Comparison of ENCODE assay signal across 8 cellular contexts in the genomic region with DNA sequence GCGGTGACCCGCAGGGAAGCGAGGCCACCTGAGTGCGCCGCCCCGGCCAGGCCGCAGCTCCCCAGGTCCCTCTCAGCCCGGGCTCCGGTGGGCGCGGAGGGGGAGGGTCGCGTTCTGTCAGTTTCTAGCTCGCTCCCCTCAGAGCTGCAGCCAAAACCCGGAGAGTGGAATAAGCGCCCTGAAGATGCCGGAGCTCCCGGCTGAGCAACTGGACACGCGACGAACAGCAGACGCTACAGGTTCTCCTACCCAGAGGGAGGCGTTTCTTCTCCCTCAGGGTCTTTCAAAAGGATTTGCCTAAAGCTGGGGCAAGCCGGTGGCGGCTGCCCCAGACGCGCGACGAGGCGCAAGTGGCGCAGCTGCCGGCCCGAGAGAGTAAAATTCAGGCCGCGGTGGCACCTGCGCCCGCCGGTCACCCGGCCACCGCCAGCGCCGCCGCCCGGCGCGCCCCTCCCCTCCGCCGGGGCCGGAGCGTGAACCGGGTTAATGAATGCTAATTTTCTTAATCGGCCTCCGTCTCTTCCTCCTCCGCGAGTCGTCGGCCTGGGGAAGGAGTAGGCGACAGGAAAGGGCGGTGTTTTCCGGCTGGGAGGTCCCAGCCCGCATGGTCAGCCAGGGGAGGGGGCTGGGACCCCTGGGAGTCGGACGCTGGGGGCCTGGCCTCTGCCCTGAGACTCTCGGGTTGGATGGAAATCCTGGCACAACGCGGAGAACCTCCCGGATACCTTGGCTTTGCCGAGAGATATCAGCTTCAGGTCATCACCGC. TPM values are rescaled to one million over a fixed set of nuclear protein-coding genes. Genes with fewer than 3 reads are reported as not detected.
DNase-seq lines count a peak whose midpoint lies in the region; ATAC-seq, FAIRE-seq and TF ChIP-seq lines count a peak whose summit lies in the region.

No MANE protein-coding gene starts in this region.

- H3K9ac ChIP-seq in ES-I3 (ENCODE audit: low read depth, low read length): peak overlapping the region; percentile 90

- no peak for FAIRE-seq in H54 (lab: Jason Lieb, UNC)

- DNase-seq in H54 (ENCODE audit: insufficient read length, low spot score): peak; percentile 80
- peak; percentile 82 for DNase-seq in MG63
- peak; percentile 85 to 90 for DNase-seq in SJSA1 (ENCODE audit: low read depth in 1 of 2, low spot score in 2 of 2)
- peak; percentile 77 for DNase-seq in activated naive CD4-positive, alpha-beta T cell treated with anti-CD3 and anti-CD28 coated beads, Interleukin-2, amount 50 U/mL, for 16 hours
- peak; percentile 86 for DNase-seq in glomerular visceral epithelial cell (ENCODE audit: extremely low spot score)
- DNase-seq in omental fat pad (ENCODE audit: low spot score): no peak
- peak; percentile 26 to 67 for DNase-seq in tibial nerve (ENCODE audit: low spot score in 2 of 2)

- H3K36me3 ChIP-seq in ES-I3 (ENCODE audit: insufficient read depth, low read length): no peaks in the 10 kb centered on the region; the same call in 1 of the 2 replicates
- H3K36me3 ChIP-seq in MG63: peaks cover 25% of the 10 kb centered on the region
- H3K36me3 ChIP-seq in SJSA1: peaks cover 40% of the 10 kb centered on the region
- no peaks in the 10 kb centered on the region for H3K36me3 ChIP-seq in tibial nerve

- H3K27ac ChIP-seq in SJSA1: peak overlapping the region; percentile 68
- H3K27ac ChIP-seq in tibial nerve: peak overlapping the region; percentile 74 to 95 (median 89)

- peak in 1 of 2 donors; percentile 30 for TF ChIP-seq EP300 in tibial nerve (IDR thresholded peaks at IDR 0.05)

- TF ChIP-seq CTCF in omental fat pad (IDR thresholded peaks at IDR 0.05): no peak
- TF ChIP-seq CTCF in tibial nerve (IDR thresholded peaks at IDR 0.05): peak in 1 of 5 experiments; percentile 37

- H3K4me1 ChIP-seq in ES-I3 (ENCODE audit: insufficient read depth, low read length): peaks cover 37% of the 10 kb centered on the region
- peaks cover 54% of the 10 kb centered on the region for H3K4me1 ChIP-seq in SJSA1 (replicated peaks)
- peaks cover 0 to 41% (median 5%) of the 10 kb centered on the region in 4 donors for H3K4me1 ChIP-seq in tibial nerve

- H3K9me3 ChIP-seq in ES-I3 (ENCODE audit: control insufficient read depth, insufficient read depth, low read length) (no peaks in the 10 kb centered on the region), MG63 (no peaks in the 10 kb centered on the region), SJSA1 (replicated peaks) (0 out of 2 replicates have a peak, but pooled peaks cover 5% of the 10 kb centered on the region), tibial nerve (no peaks in the 10 kb centered on the region)

- TF ChIP-seq POLR2A in H54 (IDR thresholded peaks at IDR 0.05; ENCODE audit: low read depth, low read length) (peak; percentile 38; the same call in 1 of the 2 replicates), tibial nerve (IDR thresholded peaks at IDR 0.05) (peak in 1 of 2 donors; percentile 19)

- WGBS in tibial nerve, 2 donors: 1% methylated on average over 47 to 58 of the region's 69 CpGs

- H3K4me3 ChIP-seq in MG63 (peak overlapping the region; percentile 96), SJSA1 (peak overlapping the region; percentile 96), tibial nerve (peak overlapping the region; percentile 51 to 97 (median 84))

- no peaks in the 10 kb centered on the region for H3K27me3 ChIP-seq in MG63
- H3K27me3 ChIP-seq in SJSA1 (replicated peaks): no peaks in the 10 kb centered on the region
- H3K27me3 ChIP-seq in tibial nerve: no peaks in the 10 kb centered on the region

- ATAC-seq in omental fat pad (ENCODE audit: low FRiP score): peak; percentile 67

RNA-seq across cellular contexts. Expression of a gene that starts 0.8 kb away (rescaled TPM):
- 24.1 and 32.4 TPM in 2 replicates for total RNA-seq in MG63 (2014; rRNA removed; shearing (Covaris generic); ENCODE audit: low replicate concordance)
- total RNA-seq in SJSA1 (2014; rRNA removed; shearing (Covaris generic)): 33.6 and 50.8 TPM in 2 replicates
- total RNA-seq in omental fat pad (10 to 100 TPM; 12.1 to 54.9 (median 29.9) TPM), tibial nerve (10 to 100 TPM; 31.8 to 58.6 (median 40.2) TPM)
